In the genomic region with DNA sequence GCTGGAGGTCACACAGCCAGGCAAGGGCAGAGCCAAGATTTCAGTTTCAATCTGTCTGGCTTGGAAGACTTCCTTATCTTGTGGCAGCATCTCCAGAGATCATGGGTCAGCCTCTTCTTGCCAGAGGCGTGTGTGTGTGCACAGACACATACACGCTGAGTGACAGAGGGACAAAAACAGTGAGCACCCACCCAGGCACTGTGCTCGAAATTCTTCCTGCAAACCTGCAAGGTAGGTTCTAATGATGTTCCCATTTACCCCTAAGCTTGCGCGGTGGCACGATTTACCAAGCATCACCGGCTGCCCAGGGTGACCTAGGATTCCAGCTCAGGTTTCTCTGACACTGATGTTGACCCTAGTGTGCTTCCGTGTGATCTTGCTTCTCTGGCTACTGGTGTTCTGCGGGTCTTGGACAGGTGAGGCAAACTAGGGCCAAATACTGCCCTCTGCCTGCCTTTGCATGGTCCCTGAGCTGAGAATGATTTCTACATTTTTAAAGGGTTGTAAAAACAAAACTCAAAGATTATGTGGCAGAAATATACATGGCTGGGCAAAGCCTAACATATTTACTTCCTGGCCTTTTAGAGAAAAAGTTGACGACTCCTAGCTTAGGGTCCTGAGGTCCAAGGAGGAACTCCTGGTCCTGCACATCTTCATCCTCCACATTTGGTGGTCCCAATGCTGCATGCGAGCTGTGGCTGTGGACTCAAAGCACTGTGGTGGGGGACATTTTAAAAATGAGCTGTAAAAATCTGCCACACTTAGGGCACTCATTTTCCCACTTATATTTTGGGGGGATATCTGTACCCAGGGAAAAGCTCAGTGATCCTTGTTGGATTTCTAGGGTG, we compare ENCODE assay signal across 8 cellular contexts.
A peak's percentile ranks its signal among the peaks of the same experiment; 100 is the strongest.
DNase-seq lines count a peak whose midpoint lies in the region; ATAC-seq and TF ChIP-seq lines count a peak whose summit lies in the region.

No MANE protein-coding gene starts in this region.

- peak overlapping the region; percentile 67 to 70 for H3K4me3 ChIP-seq in CD4-positive, alpha-beta memory T cell (ENCODE audit: low read length in 2 of 2)
- H3K4me3 ChIP-seq in KMS-11 (IDR thresholded peaks at IDR 0.05; ENCODE audit: insufficient read depth, low read depth, low read length), result no peak overlapping the region
- peak overlapping the region; percentile 68 for H3K4me3 ChIP-seq in lower lobe of right lung
- peak overlapping the region; percentile 60 for H3K4me3 ChIP-seq in upper lobe of right lung

- H3K9ac ChIP-seq in KMS-11, result peak overlapping the region; percentile 79

- H3K79me2 ChIP-seq in KMS-11 (ENCODE audit: insufficient read depth, low read depth), result no peaks in the 10 kb centered on the region

- H3K36me3 Mint-ChIP-seq in CD4-positive, alpha-beta memory T cell, result peaks cover 0 to 4% of the 10 kb centered on the region in 2 donors

- TF ChIP-seq CTCF in KMS-11 (conservative IDR thresholded peaks at IDR 0.05; ENCODE audit: low read depth, low read length) (no peak), lower lobe of right lung (IDR thresholded peaks at IDR 0.05) (no peak), upper lobe of right lung (IDR thresholded peaks at IDR 0.05) (no peak)

- intact Hi-C loops in CD4-positive, alpha-beta memory T cell (cut with micrococcal nuclease), result loop anchor here (5.0 kb wide), 1 partner anchor 895 kb away; no protein-coding TSS in a partner anchor
- intact Hi-C loops in lower lobe of right lung (cut with DNase I) (no loop called here), upper lobe of right lung (cut with DNase I) (loop anchor here (5.0 kb wide), 1 partner anchor 720 kb away; no protein-coding TSS in a partner anchor)

- H3K27ac Mint-ChIP-seq in CD4-positive, alpha-beta memory T cell, result peak overlapping the region; percentile 95 to 99 (median 98)

- no peaks in the 10 kb centered on the region for H3K9me3 ChIP-seq in CD4-positive, alpha-beta memory T cell (ENCODE audit: control insufficient read depth in 1 of 2, low read length in 2 of 2)
- H3K9me3 ChIP-seq in lower lobe of right lung, result no peaks in the 10 kb centered on the region
- no peaks in the 10 kb centered on the region for H3K9me3 ChIP-seq in upper lobe of right lung

- H4K20me1 ChIP-seq in KMS-11 (ENCODE audit: insufficient read depth), result no peaks in the 10 kb centered on the region

- no peak for DNase-seq in CD4-positive, alpha-beta memory T cell
- peak; percentile 26 for DNase-seq in astrocyte of the hippocampus (ENCODE audit: low read depth, low spot score)
- no peak for DNase-seq in lower lobe of right lung
- no peak for DNase-seq in upper lobe of right lung
- DNase-seq in 8988T, result no peak
- no peak for DNase-seq in H4 (ENCODE audit: low spot score)

- POLR2A ChIA-PET in CD4-positive, alpha-beta memory T cell (lab: Charles Lee; ENCODE audit: partially characterized antibody), result interaction anchor here (1.4 to 2.6 kb wide), 2 partner anchors 268 to 671 kb away, joined by 3 to 6 read pairs; no protein-coding TSS in a partner anchor

- H3K36me3 ChIP-seq in CD4-positive, alpha-beta memory T cell (ENCODE audit: insufficient read depth, low read length), result no peaks in the 10 kb centered on the region
- no peaks in the 10 kb centered on the region for H3K36me3 ChIP-seq in KMS-11 (ENCODE audit: insufficient read depth)
- H3K36me3 ChIP-seq in lower lobe of right lung, result no peaks in the 10 kb centered on the region
- H3K36me3 ChIP-seq in upper lobe of right lung, result no peaks in the 10 kb centered on the region

- peak overlapping the region; percentile 84 for H3K4me2 ChIP-seq in KMS-11

- H3K4me3 Mint-ChIP-seq in CD4-positive, alpha-beta memory T cell, result peak overlapping the region; percentile 92 to 97 (median 94)

- peaks cover 17% of the 10 kb centered on the region for H3K4me1 ChIP-seq in CD4-positive, alpha-beta memory T cell (ENCODE audit: insufficient read depth, low read length)
- H3K4me1 ChIP-seq in KMS-11 (ENCODE audit: low read depth, poor library complexity, severe bottlenecking) (peaks cover 17% of the 10 kb centered on the region), lower lobe of right lung (peaks cover 17% of the 10 kb centered on the region), upper lobe of right lung (peaks cover 12% of the 10 kb centered on the region)

- no peaks in the 10 kb centered on the region for H3K9me3 Mint-ChIP-seq in CD4-positive, alpha-beta memory T cell

- H3K27ac ChIP-seq in CD4-positive, alpha-beta memory T cell (ENCODE audit: low read depth, low read length), result peak overlapping the region; percentile 91
- H3K27ac ChIP-seq in KMS-11 (peak overlapping the region; percentile 81), lower lobe of right lung (peak overlapping the region; percentile 90), upper lobe of right lung (peak overlapping the region; percentile 83)

- peak overlapping the region; percentile 88 for H2AFZ ChIP-seq in KMS-11 (ENCODE audit: low read depth)

- H3K27me3 Mint-ChIP-seq in CD4-positive, alpha-beta memory T cell, result peaks cover 0 to 2% of the 10 kb centered on the region in 2 donors

- CTCF ChIA-PET in CD4-positive, alpha-beta memory T cell (lab: Charles Lee; ENCODE audit: partially characterized antibody), result interaction anchor here (0.6 to 1.4 kb wide), 7 partner anchors 12 to 1142 kb away, joined by 3 to 8 read pairs (median 4); no protein-coding TSS in a partner anchor

- ATAC-seq in lower lobe of right lung (no peak), upper lobe of right lung (no peak), GM19395 (IDR thresholded peaks at IDR 0.05; ENCODE audit: unreplicated experiment) (no peak)

- peaks cover 7 to 24% (median 14%) of the 10 kb centered on the region in 4 donors for H3K4me1 Mint-ChIP-seq in CD4-positive, alpha-beta memory T cell

- no peaks in the 10 kb centered on the region for H3K27me3 ChIP-seq in CD4-positive, alpha-beta memory T cell (ENCODE audit: insufficient read depth, low read length)
- no peaks in the 10 kb centered on the region for H3K27me3 ChIP-seq in KMS-11 (ENCODE audit: insufficient read depth, low read depth)
- H3K27me3 ChIP-seq in lower lobe of right lung (ENCODE audit: low read depth), result no peaks in the 10 kb centered on the region
- no peaks in the 10 kb centered on the region for H3K27me3 ChIP-seq in upper lobe of right lung
